Comparison of ENCODE assay signal across 1 cellular context in the genomic region with DNA sequence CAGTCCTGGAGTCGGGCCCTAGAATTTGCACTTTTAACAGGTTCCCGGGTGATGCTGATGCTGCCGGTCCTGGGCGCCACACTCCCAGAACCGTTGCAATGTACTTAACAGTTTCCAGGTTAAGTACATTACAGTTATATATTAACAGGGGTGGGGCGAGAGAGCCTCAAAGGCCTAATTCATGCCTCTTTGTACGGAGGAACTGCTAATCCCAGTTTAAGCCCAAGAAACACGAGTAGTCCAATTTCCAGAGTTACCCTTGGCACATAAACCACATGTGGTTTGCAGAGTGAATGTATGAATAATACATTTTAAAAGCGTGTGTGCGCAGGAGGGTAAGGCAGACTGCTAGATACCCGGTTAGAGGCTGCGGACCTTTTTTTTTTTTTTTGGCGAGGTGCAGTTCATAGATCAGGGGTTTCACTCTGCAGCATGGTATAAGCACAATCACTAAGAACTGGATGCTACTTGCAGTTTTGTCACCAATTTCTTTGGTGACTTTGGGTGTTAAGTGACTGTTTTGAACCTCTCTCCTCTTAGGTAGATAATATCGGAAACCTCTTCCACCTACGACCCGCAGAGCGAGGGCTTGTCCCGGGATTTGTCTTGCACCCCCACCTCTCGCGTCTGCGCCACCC.
TF ChIP-seq lines count a peak whose summit lies in the region.

No MANE protein-coding gene starts in this region.

TF ChIP-seq in GM12878, 131 proteins besides CTCF, POLR2A, EP300 and RAD21 (continued from another document):
- TF ChIP-seq ZBTB11 (CRISPR knock-in tag; IDR thresholded peaks at IDR 0.05) (no peak), MLLT1 (IDR thresholded peaks at IDR 0.05) (no peak), ZNF217 (IDR thresholded peaks at IDR 0.05) (0 out of 2 replicates have a peak, but pooled peaks have one; percentile 18), ZNF384 (IDR thresholded peaks at IDR 0.05; ENCODE audit: borderline replicate concordance, low read depth, low read length) (peak; percentile 71), RAD51 (IDR thresholded peaks at IDR 0.05) (no peak), SKIL (IDR thresholded peaks at IDR 0.05; ENCODE audit: low read depth, poor library complexity, severe bottlenecking) (no peak), ASH2L (IDR thresholded peaks at IDR 0.05; ENCODE audit: borderline replicate concordance, low read depth) (no peak), KDM1A (IDR thresholded peaks at IDR 0.05; ENCODE audit: borderline replicate concordance) (no peak), FOS (IDR thresholded peaks at IDR 0.05; ENCODE audit: borderline replicate concordance, extremely low read depth, insufficient read length) (no peak), SUPT20H (IDR thresholded peaks at IDR 0.05; ENCODE audit: borderline replicate concordance, control insufficient read depth, low read depth, low read length) (no peak), NBN (IDR thresholded peaks at IDR 0.05) (no peak), CHD4 (IDR thresholded peaks at IDR 0.05) (no peak)
- TF ChIP-seq, protein P1, sequence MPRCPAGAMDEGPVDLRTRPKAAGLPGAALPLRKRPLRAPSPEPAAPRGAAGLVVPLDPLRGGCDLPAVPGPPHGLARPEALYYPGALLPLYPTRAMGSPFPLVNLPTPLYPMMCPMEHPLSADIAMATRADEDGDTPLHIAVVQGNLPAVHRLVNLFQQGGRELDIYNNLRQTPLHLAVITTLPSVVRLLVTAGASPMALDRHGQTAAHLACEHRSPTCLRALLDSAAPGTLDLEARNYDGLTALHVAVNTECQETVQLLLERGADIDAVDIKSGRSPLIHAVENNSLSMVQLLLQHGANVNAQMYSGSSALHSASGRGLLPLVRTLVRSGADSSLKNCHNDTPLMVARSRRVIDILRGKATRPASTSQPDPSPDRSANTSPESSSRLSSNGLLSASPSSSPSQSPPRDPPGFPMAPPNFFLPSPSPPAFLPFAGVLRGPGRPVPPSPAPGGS (IDR thresholded peaks at IDR 0.05; ENCODE audit: borderline replicate concordance, insufficient read depth, low read depth, low read length, poor library complexity, severe bottlenecking): no peak
- TF ChIP-seq, protein P2, sequence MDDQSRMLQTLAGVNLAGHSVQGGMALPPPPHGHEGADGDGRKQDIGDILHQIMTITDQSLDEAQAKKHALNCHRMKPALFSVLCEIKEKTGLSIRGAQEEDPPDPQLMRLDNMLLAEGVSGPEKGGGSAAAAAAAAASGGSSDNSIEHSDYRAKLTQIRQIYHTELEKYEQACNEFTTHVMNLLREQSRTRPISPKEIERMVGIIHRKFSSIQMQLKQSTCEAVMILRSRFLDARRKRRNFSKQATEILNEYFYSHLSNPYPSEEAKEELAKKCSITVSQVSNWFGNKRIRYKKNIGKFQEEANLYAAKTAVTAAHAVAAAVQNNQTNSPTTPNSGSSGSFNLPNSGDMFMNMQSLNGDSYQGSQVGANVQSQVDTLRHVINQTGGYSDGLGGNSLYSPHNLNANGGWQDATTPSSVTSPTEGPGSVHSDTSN (IDR thresholded peaks at IDR 0.05; ENCODE audit: insufficient replicate concordance, low read depth, low read length): no peak
